In genomic region chr2:241289053-241289452, GRCh38 we compare ENCODE assay signal across 1 cellular context.
TF ChIP-seq lines count a peak whose summit lies in the region.

No MANE protein-coding gene starts in this region.

TF ChIP-seq in IMR-90, 13 proteins besides CTCF, POLR2A, EP300 and RAD21:
- TF ChIP-seq USF2 (IDR thresholded peaks at IDR 0.05; ENCODE audit: low read depth, low read length) (no peak), MAFK (IDR thresholded peaks at IDR 0.05; ENCODE audit: low read depth, low read length) (no peak)
